Comparison of ENCODE assay signal across 1 cellular context in the genomic region with DNA sequence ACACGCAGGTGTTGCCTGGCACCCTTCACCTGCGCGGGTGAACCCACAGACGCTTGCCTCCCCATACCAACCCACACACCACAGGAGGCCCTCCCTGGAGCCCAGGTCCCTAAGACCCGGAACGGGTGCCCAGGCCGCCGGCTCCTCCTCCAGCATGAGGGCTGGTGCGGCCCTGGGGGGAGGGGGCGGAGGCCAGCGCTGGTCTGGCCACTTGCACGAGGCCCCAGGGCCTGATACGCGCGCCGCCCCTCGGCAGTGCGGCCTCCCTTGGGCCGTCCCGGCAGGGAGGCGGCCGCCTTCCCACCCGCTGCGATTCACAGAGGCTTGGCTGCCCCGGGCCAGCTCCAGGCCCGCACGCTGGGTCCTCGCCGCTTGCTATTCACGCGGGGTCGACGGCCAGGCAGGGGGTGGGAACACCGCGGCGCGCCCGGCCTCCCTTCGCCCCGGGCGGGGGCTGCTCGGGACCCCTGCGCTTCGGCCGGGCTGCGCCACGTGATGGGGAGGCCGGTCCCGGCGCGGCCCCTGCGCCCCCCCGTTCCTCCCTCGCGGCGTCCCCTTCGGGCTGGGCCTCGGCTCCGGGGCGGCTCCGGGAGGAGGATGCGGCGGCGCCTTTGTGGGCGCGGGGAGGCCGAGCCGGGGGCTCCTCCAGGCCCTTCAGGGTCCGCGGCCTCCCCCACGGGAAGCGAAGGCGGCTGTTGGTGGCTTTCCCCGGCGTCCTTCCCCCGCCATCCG.
TF ChIP-seq lines count a peak whose summit lies in the region.

No MANE protein-coding gene starts in this region.

TF ChIP-seq in HepG2, 621 proteins besides CTCF, POLR2A, EP300 and RAD21 (continued from another document):
- no peak for TF ChIP-seq ELF4 (CRISPR knock-in tag; IDR thresholded peaks at IDR 0.05; ENCODE audit: borderline replicate concordance)
- TF ChIP-seq ZNF766 (CRISPR knock-in tag; IDR thresholded peaks at IDR 0.05; ENCODE audit: borderline replicate concordance), result no peak; the same call in 1 of the 2 replicates
- no peak for TF ChIP-seq MTF2 (CRISPR knock-in tag; IDR thresholded peaks at IDR 0.05; ENCODE audit: borderline replicate concordance)
- TF ChIP-seq TAF15 (IDR thresholded peaks at IDR 0.05; ENCODE audit: low read depth, low read length, poor library complexity, severe bottlenecking), result no peak
- no peak for TF ChIP-seq CBX1 (IDR thresholded peaks at IDR 0.05; ENCODE audit: low read depth)
- TF ChIP-seq, protein P1, sequence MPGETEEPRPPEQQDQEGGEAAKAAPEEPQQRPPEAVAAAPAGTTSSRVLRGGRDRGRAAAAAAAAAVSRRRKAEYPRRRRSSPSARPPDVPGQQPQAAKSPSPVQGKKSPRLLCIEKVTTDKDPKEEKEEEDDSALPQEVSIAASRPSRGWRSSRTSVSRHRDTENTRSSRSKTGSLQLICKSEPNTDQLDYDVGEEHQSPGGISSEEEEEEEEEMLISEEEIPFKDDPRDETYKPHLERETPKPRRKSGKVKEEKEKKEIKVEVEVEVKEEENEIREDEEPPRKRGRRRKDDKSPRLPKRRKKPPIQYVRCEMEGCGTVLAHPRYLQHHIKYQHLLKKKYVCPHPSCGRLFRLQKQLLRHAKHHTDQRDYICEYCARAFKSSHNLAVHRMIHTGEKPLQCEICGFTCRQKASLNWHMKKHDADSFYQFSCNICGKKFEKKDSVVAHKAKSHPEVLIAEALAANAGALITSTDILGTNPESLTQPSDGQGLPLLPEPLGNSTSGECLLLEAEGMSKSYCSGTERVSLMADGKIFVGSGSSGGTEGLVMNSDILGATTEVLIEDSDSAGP (CRISPR knock-in tag; IDR thresholded peaks at IDR 0.05; ENCODE audit: borderline replicate concordance), result peak; percentile 42
- TF ChIP-seq TARDBP (CRISPR knock-in tag; IDR thresholded peaks at IDR 0.05), result 0 out of 2 replicates have a peak, but pooled peaks have one; percentile 29
- TF ChIP-seq NAIF1 (CRISPR knock-in tag; IDR thresholded peaks at IDR 0.05; ENCODE audit: borderline replicate concordance), result no peak
- no peak for TF ChIP-seq NONO (IDR thresholded peaks at IDR 0.05)
- peak; percentile 40; the same call in 1 of the 2 replicates for TF ChIP-seq NONO (CRISPR knock-in tag; conservative IDR thresholded peaks at IDR 0.05)
- TF ChIP-seq, protein P2, sequence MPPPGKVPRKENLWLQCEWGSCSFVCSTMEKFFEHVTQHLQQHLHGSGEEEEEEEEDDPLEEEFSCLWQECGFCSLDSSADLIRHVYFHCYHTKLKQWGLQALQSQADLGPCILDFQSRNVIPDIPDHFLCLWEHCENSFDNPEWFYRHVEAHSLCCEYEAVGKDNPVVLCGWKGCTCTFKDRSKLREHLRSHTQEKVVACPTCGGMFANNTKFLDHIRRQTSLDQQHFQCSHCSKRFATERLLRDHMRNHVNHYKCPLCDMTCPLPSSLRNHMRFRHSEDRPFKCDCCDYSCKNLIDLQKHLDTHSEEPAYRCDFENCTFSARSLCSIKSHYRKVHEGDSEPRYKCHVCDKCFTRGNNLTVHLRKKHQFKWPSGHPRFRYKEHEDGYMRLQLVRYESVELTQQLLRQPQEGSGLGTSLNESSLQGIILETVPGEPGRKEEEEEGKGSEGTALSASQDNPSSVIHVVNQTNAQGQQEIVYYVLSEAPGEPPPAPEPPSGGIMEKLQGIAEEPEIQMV (CRISPR knock-in tag; IDR thresholded peaks at IDR 0.05; ENCODE audit: low read depth), result 0 out of 2 replicates have a peak, but pooled peaks have one; percentile 48
- no peak for TF ChIP-seq U2AF1 (optimal IDR thresholded peaks at IDR 0.05; ENCODE audit: low read depth, low read length)
